8 cellular contexts compared by ENCODE assay signal in the genomic region with DNA sequence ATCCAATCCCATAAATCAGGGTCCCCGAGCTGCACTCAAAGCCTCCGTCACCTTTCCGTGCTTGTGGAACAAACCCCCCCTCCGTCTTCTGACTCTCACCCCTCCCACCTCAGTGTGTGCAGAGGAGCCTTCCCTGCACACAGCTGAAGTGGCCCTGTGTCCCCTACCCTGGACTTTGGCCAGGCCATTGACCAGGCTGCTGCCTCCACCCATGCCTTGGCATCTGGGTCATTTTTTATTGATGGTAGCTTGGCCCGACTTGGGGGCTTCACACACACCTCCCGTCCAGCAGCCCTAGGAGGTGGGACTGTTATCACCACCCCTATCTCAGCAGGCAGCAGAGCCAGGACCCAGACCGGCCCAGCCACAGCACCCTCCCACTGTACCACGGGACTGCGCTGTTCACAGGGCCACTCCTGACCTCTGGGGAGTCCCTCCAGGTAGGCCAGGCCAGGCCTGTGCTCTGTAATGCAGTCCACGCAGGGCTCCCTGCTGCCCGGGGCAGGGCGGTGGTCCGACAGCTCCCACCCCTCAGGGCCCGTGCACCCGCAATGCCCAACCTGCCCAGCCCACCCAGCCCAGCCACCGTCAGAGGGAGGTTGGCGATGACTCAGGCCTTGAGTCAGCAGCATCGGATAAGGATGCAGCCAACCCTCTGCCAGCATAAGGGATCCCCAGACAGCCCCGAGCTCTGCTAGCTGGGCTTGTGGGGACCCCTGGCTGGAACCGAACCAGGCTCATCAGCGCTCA. TPM values are rescaled to one million over a fixed set of nuclear protein-coding genes. Genes with fewer than 3 reads are reported as not detected.
A peak's percentile ranks its signal among the peaks of the same experiment; 100 is the strongest.
DNase-seq lines count a peak whose midpoint lies in the region; ATAC-seq, FAIRE-seq and TF ChIP-seq lines count a peak whose summit lies in the region.

No MANE protein-coding gene starts in this region.

- 75 to 92% methylated on average over 2 to 4 of the region's 21 CpGs for WGBS in gastroesophageal sphincter (ENCODE audit: low coverage in 1 of 2), 2 donors

- no peak overlapping the region for H3K4me3 ChIP-seq in gastroesophageal sphincter
- H3K4me3 ChIP-seq in retinal pigment epithelial cell (ENCODE audit: low read length) = peak overlapping the region; percentile 13

- no peak for TF ChIP-seq CTCF in gastroesophageal sphincter (IDR thresholded peaks at IDR 0.05)
- no peak for TF ChIP-seq CTCF in retinal pigment epithelial cell (conservative IDR thresholded peaks at IDR 0.05; ENCODE audit: low read depth, low read length)

- no peak for TF ChIP-seq POLR2A in GM12891 (IDR thresholded peaks at IDR 0.05; ENCODE audit: low read depth, low read length)
- TF ChIP-seq POLR2A in gastroesophageal sphincter (IDR thresholded peaks at IDR 0.05) = no peak

- peak; percentile 47 for FAIRE-seq in GM12891 (lab: Jason Lieb, UNC)

- H3K27me3 ChIP-seq in gastroesophageal sphincter = no peaks in the 10 kb centered on the region

- no peak for ATAC-seq in gastroesophageal sphincter
- ATAC-seq in GM18861 (IDR thresholded peaks at IDR 0.05; ENCODE audit: unreplicated experiment) = no peak

- TF ChIP-seq EP300 in gastroesophageal sphincter (IDR thresholded peaks at IDR 0.05) = no peak

- H3K36me3 ChIP-seq in gastroesophageal sphincter = no peaks in the 10 kb centered on the region

- no peaks in the 10 kb centered on the region for H3K9me3 ChIP-seq in gastroesophageal sphincter

- peak overlapping the region; percentile 7 to 93 (median 82) for H3K27ac ChIP-seq in gastroesophageal sphincter

- H3K4me1 ChIP-seq in gastroesophageal sphincter = peaks cover 0 to 67% (median 56%) of the 10 kb centered on the region in 3 donors

- DNase-seq in GM12891 (ENCODE audit: insufficient read length, low spot score) = no peak
- DNase-seq in T1000 (lab: John Stamatoyannopoulos, UW) = peak; percentile 35
- DNase-seq in retinal pigment epithelial cell (ENCODE audit: low read depth) = peak; percentile 86
- no peak for DNase-seq in cortex of kidney (lab: John Stamatoyannopoulos, UW)
- DNase-seq in activated naive CD4-positive, alpha-beta T cell treated with anti-CD3 and anti-CD28 coated beads, Interleukin-2, amount 50 U/mL, for 16 hours = no peak
- DNase-seq in NK-92 treated with Interleukin-12 subunit alpha and Interleukin-12 subunit beta, amount 100 ng/mL, for 24 hours (lab: John Stamatoyannopoulos, UW) = no peak

TF ChIP-seq in GM12891, 5 proteins besides CTCF, POLR2A, EP300 and RAD21:
- no peak for TF ChIP-seq POLR2AphosphoS5 (IDR thresholded peaks at IDR 0.05; ENCODE audit: low read depth, low read length)
- TF ChIP-seq PAX5 (IDR thresholded peaks at IDR 0.05; ENCODE audit: insufficient read depth, low read length, severe bottlenecking) = no peak
- TF ChIP-seq SPI1 (IDR thresholded peaks at IDR 0.05; ENCODE audit: low read depth, low read length) = no peak
- TF ChIP-seq POU2F2 (IDR thresholded peaks at IDR 0.05; ENCODE audit: low read depth, low read length) = no peak
- TF ChIP-seq TAF1 (IDR thresholded peaks at IDR 0.05; ENCODE audit: low read depth, low read length) = no peak
TF ChIP-seq in GM12891: peak in this region for 0.

RNA-seq across cellular contexts. Expression of gene INF2, which starts 9.2 kb away (rescaled TPM):
- 15.6 TPM for polyA plus RNA-seq in GM12891 (2012; ENCODE audit: low read depth, missing spikeins)
- 100 to 1,000 TPM in 1 of 4 donors, 10 to 100 TPM in 3; 44.6 to 102 (median 64.7) TPM for total RNA-seq in gastroesophageal sphincter

RNA-seq across cellular contexts. Expression of gene ADSS1, which starts 43.8 kb away (rescaled TPM):
- polyA plus RNA-seq in GM12891 (2012; ENCODE audit: low read depth, missing spikeins) = 0.21 TPM
- total RNA-seq in gastroesophageal sphincter = 10 to 100 TPM in 2 of 4 donors, 1 to 10 TPM in 2; 5.1 to 32.2 (median 8.8) TPM

Comparison
In these comparisons a context has a peak if more than half of its experiments do, and no peak if none do; other contexts are left out.
1. DNase-seq: peak in T1000 (single experiment) and retinal pigment epithelial cell (single experiment); none in GM12891 (single experiment), cortex of kidney (single experiment), activated naive CD4-positive, alpha-beta T cell treated with anti-CD3 and anti-CD28 coated beads, Interleukin-2, amount 50 U/mL, for 16 hours (single experiment) and NK-92 treated with Interleukin-12 subunit alpha and Interleukin-12 subunit beta, amount 100 ng/mL, for 24 hours (single experiment).